In the genomic region with DNA sequence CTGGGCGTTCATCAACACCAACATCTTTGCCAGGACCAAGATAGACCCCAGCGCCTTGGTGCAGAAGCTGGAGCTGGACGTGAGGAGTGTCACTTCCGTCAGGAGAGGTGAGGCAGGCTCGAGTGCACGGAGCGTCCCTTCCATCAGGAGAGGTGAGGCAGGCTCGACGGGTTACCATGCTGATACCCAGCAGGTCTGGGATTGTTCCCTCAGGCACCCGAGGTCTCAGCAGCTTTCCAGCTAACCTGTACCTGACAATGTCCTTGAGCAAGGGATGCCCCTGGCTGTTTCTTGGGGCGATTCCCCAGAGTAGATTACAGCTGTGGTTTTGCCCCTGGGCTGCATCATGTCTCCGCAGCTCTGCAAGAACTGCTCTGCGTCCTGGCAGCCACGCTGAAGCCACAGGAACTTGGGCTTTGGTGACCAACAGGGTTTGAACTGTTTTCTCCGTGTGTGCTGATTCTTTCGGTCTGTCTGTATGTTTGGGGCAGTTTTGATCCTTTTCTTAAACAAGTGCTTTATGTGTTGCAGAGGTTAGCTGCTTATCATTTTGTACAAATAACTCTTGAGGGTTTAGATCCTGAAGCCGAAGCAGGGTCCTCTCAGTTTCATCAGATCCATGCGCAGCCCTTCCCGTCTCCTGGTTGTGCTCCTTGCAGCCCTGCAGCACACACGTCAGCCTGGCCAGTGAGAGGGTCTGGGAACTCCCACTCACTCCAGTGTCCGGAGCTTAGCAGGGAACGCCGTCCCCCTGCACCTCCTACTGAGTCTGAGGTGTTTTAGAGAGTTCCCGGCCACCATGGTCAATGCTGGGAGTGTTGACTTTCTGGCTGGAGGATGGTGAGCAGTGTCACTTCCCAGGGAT, we compare ENCODE assay signal across 21 cellular contexts.
"Had no signal": no experiment of that assay in that cellular context is flagged by ENCODE, and none has a peak within 500 bp of the region (broad histone marks: within the 10 kb centered on the region; RNA-seq: fewer than 3 reads in every experiment).

No MANE protein-coding gene starts in this region.

- H3K27ac ChIP-seq: colonic mucosa, psoas muscle, thoracic aorta, upper lobe of left lung had no signal

- H3K9ac ChIP-seq: SK-N-SH had no signal

- H3K4me2 ChIP-seq: SK-N-SH had no signal

- FAIRE-seq: small intestine had no signal

- H3K9me3 Mint-ChIP-seq: activated CD4-positive, alpha-beta T cell treated with anti-CD3 and anti-CD28 coated beads, Interleukin-2, amount 10 ng/mL, durations not matched to agents 7 days and 5 days; activated naive CD8-positive, alpha-beta T cell treated with anti-CD3 and anti-CD28 coated beads, Interleukin-2, amount 10 ng/mL, durations not matched to agents 7 days and 5 days; brain; mesothelial cell of epicardium had no signal

- H3K27me3 Mint-ChIP-seq: activated CD4-positive, alpha-beta T cell treated with anti-CD3 and anti-CD28 coated beads, Interleukin-2, amount 10 ng/mL, durations not matched to agents 7 days and 5 days; activated naive CD8-positive, alpha-beta T cell treated with anti-CD3 and anti-CD28 coated beads, Interleukin-2, amount 10 ng/mL, durations not matched to agents 7 days and 5 days had no signal

- DNase-seq: activated CD4-positive, alpha-beta T cell treated with anti-CD3 and anti-CD28 coated beads, Interleukin-2, amount 10 ng/mL, durations not matched to agents 7 days and 5 days; activated CD8-positive, alpha-beta memory T cell treated with anti-CD3 and anti-CD28 coated beads for 24 hours; activated naive CD8-positive, alpha-beta T cell treated with anti-CD3 and anti-CD28 coated beads, Interleukin-2, amount 10 ng/mL, durations not matched to agents 7 days and 5 days; amygdala; central memory CD4-positive, alpha-beta T cell; colonic mucosa; foreskin melanocyte; hypothalamus; islet precursor cell; SK-N-SH; small intestine; stimulated activated CD4-positive, alpha-beta T cell treated with anti-CD3 and anti-CD28 coated beads, Interleukin-4, amount 100 ng/mL, for 1 hour; T-helper 9 cell; upper lobe of left lung had no signal

- H3K9me3 ChIP-seq: colonic mucosa, psoas muscle, SK-N-SH, thoracic aorta, upper lobe of left lung had no signal

- H3K4me3 ChIP-seq: colonic mucosa, psoas muscle, thoracic aorta, upper lobe of left lung had no signal

- H3K27ac Mint-ChIP-seq: mesothelial cell of epicardium had no signal

- ATAC-seq: activated CD4-positive, CD25-positive, alpha-beta regulatory T cell treated with anti-CD3 and anti-CD28 coated beads, Interleukin-2, amount 50 U/mL, for 24 hours; left lobe of liver; psoas muscle; right cardiac atrium had no signal

- H3K36me3 ChIP-seq: colonic mucosa, thoracic aorta had no signal

- H3K27me3 ChIP-seq: colonic mucosa, upper lobe of left lung had no signal

- H3K4me3 Mint-ChIP-seq: activated CD4-positive, alpha-beta T cell treated with anti-CD3 and anti-CD28 coated beads, Interleukin-2, amount 10 ng/mL, durations not matched to agents 7 days and 5 days; activated naive CD8-positive, alpha-beta T cell treated with anti-CD3 and anti-CD28 coated beads, Interleukin-2, amount 10 ng/mL, durations not matched to agents 7 days and 5 days; mesothelial cell of epicardium had no signal
